In the genomic region with DNA sequence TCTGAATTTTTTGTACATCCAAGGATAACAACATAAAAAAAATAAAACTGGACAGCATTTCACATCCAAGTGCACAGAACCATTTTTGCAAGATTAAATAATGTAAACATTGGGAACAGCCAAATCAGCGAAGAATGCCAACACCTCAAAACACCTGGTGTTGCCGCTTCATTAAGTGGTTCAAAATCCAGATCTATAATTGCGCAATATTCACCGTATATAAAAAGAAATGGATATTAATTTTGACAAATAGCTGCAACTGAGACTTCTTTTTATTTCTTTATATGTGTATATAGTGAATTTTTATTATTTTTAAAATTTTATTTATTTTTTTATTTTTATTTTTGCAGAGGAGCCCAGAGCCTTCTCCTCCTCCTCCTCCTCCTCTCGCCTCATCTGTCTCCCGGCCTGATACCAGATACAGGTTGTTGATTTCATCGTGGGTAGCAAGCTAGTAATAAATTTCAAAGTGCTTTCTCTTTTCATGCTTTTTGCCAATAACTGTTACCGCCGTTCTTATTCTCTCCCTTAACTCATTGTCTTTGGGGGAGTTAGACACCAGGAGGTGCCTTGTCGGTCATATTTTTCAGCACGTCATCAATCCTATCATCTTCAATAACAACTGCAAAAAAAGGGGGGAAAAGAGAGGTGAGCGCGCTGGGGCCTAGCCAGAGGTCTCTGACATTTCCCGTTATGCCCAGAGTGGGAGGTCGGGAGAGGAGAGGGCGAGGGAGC, we compare ENCODE assay signal across 10 cellular contexts. TPM values are rescaled to one million over a fixed set of nuclear protein-coding genes. Genes with fewer than 3 reads are reported as not detected.
DNase-seq lines count a peak whose midpoint lies in the region; ATAC-seq and TF ChIP-seq lines count a peak whose summit lies in the region.
"Had no signal": no experiment of that assay in that cellular context is flagged by ENCODE, and none has a peak within 500 bp of the region (broad histone marks: within the 10 kb centered on the region; RNA-seq: fewer than 3 reads in every experiment).

No MANE protein-coding gene starts in this region.

- no peak for ATAC-seq in naive thymus-derived CD4-positive, alpha-beta T cell
- ATAC-seq in HG02678 (IDR thresholded peaks at IDR 0.05; ENCODE audit: unreplicated experiment) = no peak

- H3K9me3 ChIP-seq in AG04450 (ENCODE audit: control insufficient read depth, insufficient read depth, low read length) = peaks cover 10% of the 10 kb centered on the region; the same call in 1 of the 2 replicates
- no peaks in the 10 kb centered on the region for H3K9me3 ChIP-seq in naive thymus-derived CD4-positive, alpha-beta T cell (ENCODE audit: control insufficient read depth in 2 of 3, low read length in 3 of 3)
- H3K9me3 ChIP-seq: tibial artery had no signal

- H3K4me1 Mint-ChIP-seq in endothelial cell (ENCODE audit: unreplicated experiment) = peaks cover 12% of the 10 kb centered on the region
- H3K4me1 Mint-ChIP-seq in naive thymus-derived CD4-positive, alpha-beta T cell = peaks cover 11 to 21% (median 15%) of the 10 kb centered on the region in 7 donors

- H3K36me3 ChIP-seq in naive thymus-derived CD4-positive, alpha-beta T cell (ENCODE audit: control insufficient read depth in 2 of 3, insufficient read depth in 3 of 3, low read length in 3 of 3) = peaks cover 0 to 4% (median 0%) of the 10 kb centered on the region in 3 experiments
- H3K36me3 ChIP-seq: tibial artery had no signal

- TF ChIP-seq CTCF in AG04450 (IDR thresholded peaks at IDR 0.05; ENCODE audit: low read depth, low read length) (no peak), endothelial cell (IDR thresholded peaks at IDR 0.05; ENCODE audit: unreplicated experiment) (no peak)

- peaks cover 26% of the 10 kb centered on the region for H3K27me3 Mint-ChIP-seq in endothelial cell (ENCODE audit: unreplicated experiment)
- H3K27me3 Mint-ChIP-seq in naive thymus-derived CD4-positive, alpha-beta T cell = peaks cover 49 to 81% (median 74%) of the 10 kb centered on the region in 5 donors

- peak overlapping the region; percentile 83 for H3K4me3 Mint-ChIP-seq in endothelial cell (ENCODE audit: unreplicated experiment)
- peak overlapping the region; percentile 4 to 98 (median 70) for H3K4me3 Mint-ChIP-seq in naive thymus-derived CD4-positive, alpha-beta T cell

- no peak overlapping the region for H3K27ac Mint-ChIP-seq in endothelial cell (ENCODE audit: unreplicated experiment)
- no peak overlapping the region for H3K27ac Mint-ChIP-seq in naive thymus-derived CD4-positive, alpha-beta T cell
- H3K27ac Mint-ChIP-seq: activated naive CD8-positive, alpha-beta T cell treated with anti-CD3 and anti-CD28 coated beads for 36 hours had no signal

- CTCF ChIA-PET in AG04450 (lab: Charles Lee) = interaction anchor here (0.7 to 3.2 kb wide), 7 partner anchors 10 to 848 kb away, joined by 3 to 30 read pairs (median 4); no protein-coding TSS in a partner anchor
- CTCF ChIA-PET in naive thymus-derived CD4-positive, alpha-beta T cell (lab: Charles Lee) = interaction anchor here (0.6 to 2.5 kb wide), 2 partner anchors 11 to 1997 kb away, joined by 5 to 11 read pairs; no protein-coding TSS in a partner anchor

- H3K27ac ChIP-seq in AG04450 (ENCODE audit: low read depth, low read length) = peak overlapping the region; percentile 68
- no peak overlapping the region for H3K27ac ChIP-seq in naive thymus-derived CD4-positive, alpha-beta T cell (ENCODE audit: low read depth, low read length)
- H3K27ac ChIP-seq: tibial artery had no signal

- H3K4me1 ChIP-seq in naive thymus-derived CD4-positive, alpha-beta T cell (ENCODE audit: control insufficient read depth in 2 of 2, insufficient read depth in 2 of 2, low read length in 2 of 2) = peaks cover 8 to 19% of the 10 kb centered on the region in 2 donors

- DNase-seq in AG04450 (ENCODE audit: low read depth, low spot score) (no peak), NCI-H1105 treated with DMSO at 0.1 percent for 48 hours (lab: John Stamatoyannopoulos, UW) (peak; percentile 52), endothelial cell (ENCODE audit: low spot score) (no peak), kidney tubule cell (ENCODE audit: low spot score) (no peak), NCI-H2227 (lab: John Stamatoyannopoulos, UW; ENCODE audit: unreplicated experiment) (no peak)
- no peak for DNase-seq in naive thymus-derived CD4-positive, alpha-beta T cell
- no peak for DNase-seq in stimulated activated naive CD4-positive, alpha-beta T cell (lab: John Stamatoyannopoulos, UW)
- DNase-seq: activated naive CD8-positive, alpha-beta T cell treated with anti-CD3 and anti-CD28 coated beads for 36 hours; tibial artery had no signal

- POLR2A ChIA-PET in AG04450 (lab: Yijun Ruan, JAX) = interaction anchor here (0.7 to 2.0 kb wide), 12 partner anchors 9 to 232 kb away, joined by 3 to 16 read pairs (median 4); no protein-coding TSS in a partner anchor
- POLR2A ChIA-PET in naive thymus-derived CD4-positive, alpha-beta T cell (lab: Charles Lee) = interaction anchor here (0.9 kb wide), 1 partner anchor 270 kb away, joined by 3 read pairs; no protein-coding TSS in a partner anchor

- H3K36me3 Mint-ChIP-seq in endothelial cell (ENCODE audit: low read depth, unreplicated experiment) = no peaks in the 10 kb centered on the region
- peaks cover 0 to 2% (median 0%) of the 10 kb centered on the region in 5 donors for H3K36me3 Mint-ChIP-seq in naive thymus-derived CD4-positive, alpha-beta T cell
- H3K36me3 Mint-ChIP-seq: activated naive CD8-positive, alpha-beta T cell treated with anti-CD3 and anti-CD28 coated beads for 36 hours had no signal

- no peaks in the 10 kb centered on the region for H3K9me3 Mint-ChIP-seq in endothelial cell (ENCODE audit: unreplicated experiment)
- peaks cover 0 to 2% (median 0%) of the 10 kb centered on the region in 11 donors for H3K9me3 Mint-ChIP-seq in naive thymus-derived CD4-positive, alpha-beta T cell
- H3K9me3 Mint-ChIP-seq: activated naive CD8-positive, alpha-beta T cell treated with anti-CD3 and anti-CD28 coated beads for 36 hours had no signal

- H3K4me3 ChIP-seq in AG04450 (ENCODE audit: low read depth, low read length) = peak overlapping the region; percentile 88
- no peak overlapping the region for H3K4me3 ChIP-seq in naive thymus-derived CD4-positive, alpha-beta T cell (ENCODE audit: low read length)

- intact Hi-C loops in naive thymus-derived CD4-positive, alpha-beta T cell (cut with micrococcal nuclease) = no loop called here

- H3K27me3 ChIP-seq in AG04450 (ENCODE audit: control insufficient read depth, insufficient read depth, low read length) = peaks cover 2% of the 10 kb centered on the region
- H3K27me3 ChIP-seq in naive thymus-derived CD4-positive, alpha-beta T cell (ENCODE audit: control insufficient read depth in 2 of 2, insufficient read depth in 2 of 2, low read length in 2 of 2) = peaks cover 4 to 25% of the 10 kb centered on the region in 2 donors

RNA-seq across cellular contexts. Expression of a gene that starts 2.7 kb away (rescaled TPM):
- 62.8 and 83.1 TPM in 2 replicates for polyA plus RNA-seq in AG04450 (2011; rRNA removed)
- polyA minus RNA-seq in AG04450 (2011; rRNA and poly(A)+ RNA removed) = 15.7 and 19.8 TPM in 2 replicates
- total RNA-seq in endothelial cell (ENCODE audit: unreplicated experiment) = 0.28 TPM
- total RNA-seq in naive thymus-derived CD4-positive, alpha-beta T cell = 1 to 10 TPM in 4 of 5 experiments, under 1 TPM in 1; 0.60 to 3.8 (median 2.9) TPM
- under 1 TPM; 0.08 to 0.14 TPM for polyA plus RNA-seq in naive thymus-derived CD4-positive, alpha-beta T cell

RNA-seq across cellular contexts. Expression of a gene that starts 24.7 kb away (rescaled TPM):
- polyA plus RNA-seq in AG04450 (2011; rRNA removed) = 23.1 and 26.6 TPM in 2 replicates
- 23.2 and 30.1 TPM in 2 replicates for polyA minus RNA-seq in AG04450 (2011; rRNA and poly(A)+ RNA removed)
- total RNA-seq in endothelial cell (ENCODE audit: unreplicated experiment) = 31.5 TPM
- total RNA-seq in naive thymus-derived CD4-positive, alpha-beta T cell = 10 to 100 TPM; 16.5 to 21.5 (median 20.5) TPM
- 10 to 100 TPM; 24.7 to 40.5 TPM for polyA plus RNA-seq in naive thymus-derived CD4-positive, alpha-beta T cell
